Comparison of ENCODE assay signal across 1 cellular context in genomic region chr12:120444676-120445075, GRCh38.
TF ChIP-seq lines count a peak whose summit lies in the region.

No MANE protein-coding gene starts in this region.

TF ChIP-seq in GM23338, 12 proteins besides CTCF, POLR2A, EP300 and RAD21 (continued from another document):
- no peak for TF ChIP-seq ZNF462 (CRISPR knock-in tag; IDR thresholded peaks at IDR 0.05)
- TF ChIP-seq CREB1 (CRISPR knock-in tag; IDR thresholded peaks at IDR 0.05; ENCODE audit: low read depth): no peak
- TF ChIP-seq ZNF114 (CRISPR knock-in tag; IDR thresholded peaks at IDR 0.05): no peak
- no peak for TF ChIP-seq STAT1 (IDR thresholded peaks at IDR 0.05; ENCODE audit: unreplicated experiment)
- TF ChIP-seq JUNB (IDR thresholded peaks at IDR 0.05; ENCODE audit: unreplicated experiment): no peak
- TF ChIP-seq EZH2 (IDR thresholded peaks at IDR 0.05; ENCODE audit: low read depth, unreplicated experiment): no peak
- TF ChIP-seq, protein P1, sequence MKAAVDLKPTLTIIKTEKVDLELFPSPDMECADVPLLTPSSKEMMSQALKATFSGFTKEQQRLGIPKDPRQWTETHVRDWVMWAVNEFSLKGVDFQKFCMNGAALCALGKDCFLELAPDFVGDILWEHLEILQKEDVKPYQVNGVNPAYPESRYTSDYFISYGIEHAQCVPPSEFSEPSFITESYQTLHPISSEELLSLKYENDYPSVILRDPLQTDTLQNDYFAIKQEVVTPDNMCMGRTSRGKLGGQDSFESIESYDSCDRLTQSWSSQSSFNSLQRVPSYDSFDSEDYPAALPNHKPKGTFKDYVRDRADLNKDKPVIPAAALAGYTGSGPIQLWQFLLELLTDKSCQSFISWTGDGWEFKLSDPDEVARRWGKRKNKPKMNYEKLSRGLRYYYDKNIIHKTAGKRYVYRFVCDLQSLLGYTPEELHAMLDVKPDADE (IDR thresholded peaks at IDR 0.05): no peak
- no peak for TF ChIP-seq NANOG (IDR thresholded peaks at IDR 0.05; ENCODE audit: borderline replicate concordance)
- no peak for TF ChIP-seq REST (IDR thresholded peaks at IDR 0.05; ENCODE audit: unreplicated experiment)
- no peak for TF ChIP-seq POLR2AphosphoS5 (IDR thresholded peaks at IDR 0.05; ENCODE audit: low read depth)
